Comparison of ENCODE assay signal across 24 cellular contexts in genomic region chr1:42732126-42732680, GRCh38. TPM values are rescaled to one million over a fixed set of nuclear protein-coding genes. Genes with fewer than 3 reads are reported as not detected.
DNase-seq lines count a peak whose midpoint lies in the region; ATAC-seq, FAIRE-seq and TF ChIP-seq lines count a peak whose summit lies in the region.
"Had no signal": no experiment of that assay in that cellular context is flagged by ENCODE, and none has a peak within 500 bp of the region (broad histone marks: within the 10 kb centered on the region; RNA-seq: fewer than 3 reads in every experiment).

No MANE protein-coding gene starts in this region.

- H3K4me3 ChIP-seq in bronchial epithelial cell (ENCODE audit: low read depth, low read length), result no peak overlapping the region
- H3K4me3 ChIP-seq: body of pancreas had no signal

- no peak for TF ChIP-seq CTCF in bronchial epithelial cell (IDR thresholded peaks at IDR 0.05; ENCODE audit: insufficient read depth, low read length, severe bottlenecking)

- no peak for DNase-seq in Right ventricle myocardium inferior (ENCODE audit: missing footprints)
- no peak for DNase-seq in left ventricle myocardium superior
- no peak for DNase-seq in bronchial epithelial cell (ENCODE audit: low read depth)
- peak; percentile 59 for DNase-seq in mesenteric fat pad (ENCODE audit: low spot score)
- DNase-seq in DMS 273 treated with DMSO at 0.1 percent for 48 hours (lab: John Stamatoyannopoulos, UW), result no peak
- DNase-seq in NCI-H526 (lab: John Stamatoyannopoulos, UW), result no peak
- DNase-seq: activated CD4-positive, CD25-positive, alpha-beta regulatory T cell treated with anti-CD3 and anti-CD28 coated beads, Interleukin-2, amount 50 U/mL, for 72 hours; activated CD8-positive, alpha-beta T cell treated with anti-CD3 and anti-CD28 coated beads for 36 hours; activated naive CD4-positive, alpha-beta T cell treated with Interleukin-2 at 50 U/mL for 16 hours; activated T-cell treated with anti-CD3 and anti-CD28 coated beads, Interleukin-2, amount 50 U/mL, for 24 hours; body of pancreas; HCEC 1CT; NCI-H1092 treated with DMSO at 0.1 percent for 48 hours; NCI-H187 treated with DMSO at 0.1 percent for 48 hours; NCI-H526 treated with DMSO at 0.1 percent for 48 hours; T-helper 1 cell had no signal

- no peaks in the 10 kb centered on the region for H3K36me3 ChIP-seq in bronchial epithelial cell (ENCODE audit: control insufficient read depth, insufficient read depth, low read length)

- FAIRE-seq in bronchial epithelial cell (lab: Jason Lieb, UNC), result peak; percentile 32
- FAIRE-seq: G401.6 had no signal

- ATAC-seq in Right ventricle myocardium inferior (peak; percentile 33), left ventricle myocardium superior (no peak), GM19328 (IDR thresholded peaks at IDR 0.05; ENCODE audit: unreplicated experiment) (no peak), GM21786 (IDR thresholded peaks at IDR 0.05; ENCODE audit: unreplicated experiment) (no peak)
- ATAC-seq: activated CD8-positive, alpha-beta T cell treated with anti-CD3 and anti-CD28 coated beads for 36 hours; body of pancreas; Panc1 had no signal

- intact Hi-C loops in Right ventricle myocardium inferior (cut with DNase I) (no loop called here), left ventricle myocardium superior (cut with micrococcal nuclease) (no loop called here)

- no peaks in the 10 kb centered on the region for H3K27me3 ChIP-seq in bronchial epithelial cell (ENCODE audit: control insufficient read depth, insufficient read depth, low read length)
- H3K27me3 ChIP-seq: body of pancreas had no signal

RNA-seq across cellular contexts. Expression of gene CLDN19, which starts 7.8 kb away (rescaled TPM):
- total RNA-seq in Right ventricle myocardium inferior (not detected), left ventricle myocardium superior (not detected), bronchial epithelial cell (not detected in 2 replicates), mesenteric fat pad (not detected)
- total RNA-seq: A673; activated CD8-positive, alpha-beta T cell treated with anti-CD3 and anti-CD28 coated beads for 36 hours; B cell; body of pancreas; fibroblast of villous mesenchyme; M059J had no signal

RNA-seq across cellular contexts. Expression of gene P3H1, which starts 34.6 kb away (rescaled TPM):
- total RNA-seq in Right ventricle myocardium inferior (9.3 TPM), left ventricle myocardium superior (6.2 TPM), bronchial epithelial cell (15.8 and 16.5 TPM in 2 replicates), mesenteric fat pad (29.5 TPM)

RNA-seq across cellular contexts. Expression of gene C1orf50, which starts 34.8 kb away (rescaled TPM):
- total RNA-seq in Right ventricle myocardium inferior (8.7 TPM), left ventricle myocardium superior (10.4 TPM), bronchial epithelial cell (3.8 and 9.0 TPM in 2 replicates), mesenteric fat pad (4.3 TPM)

RNA-seq across cellular contexts. Expression of gene YBX1, which starts 50.0 kb away (rescaled TPM):
- total RNA-seq in Right ventricle myocardium inferior, result 856 TPM
- 896 TPM for total RNA-seq in left ventricle myocardium superior
- total RNA-seq in bronchial epithelial cell, result 1,123 and 1,188 TPM in 2 replicates
- 677 TPM for total RNA-seq in mesenteric fat pad

RNA-seq across cellular contexts. Expression of gene TMEM269, which starts 52.6 kb away (rescaled TPM):
- total RNA-seq in Right ventricle myocardium inferior (not detected), left ventricle myocardium superior (not detected), bronchial epithelial cell (under 0.01 TPM in 2 replicates), mesenteric fat pad (not detected)
- total RNA-seq: body of pancreas had no signal
